9 cellular contexts compared by ENCODE assay signal in the genomic region with DNA sequence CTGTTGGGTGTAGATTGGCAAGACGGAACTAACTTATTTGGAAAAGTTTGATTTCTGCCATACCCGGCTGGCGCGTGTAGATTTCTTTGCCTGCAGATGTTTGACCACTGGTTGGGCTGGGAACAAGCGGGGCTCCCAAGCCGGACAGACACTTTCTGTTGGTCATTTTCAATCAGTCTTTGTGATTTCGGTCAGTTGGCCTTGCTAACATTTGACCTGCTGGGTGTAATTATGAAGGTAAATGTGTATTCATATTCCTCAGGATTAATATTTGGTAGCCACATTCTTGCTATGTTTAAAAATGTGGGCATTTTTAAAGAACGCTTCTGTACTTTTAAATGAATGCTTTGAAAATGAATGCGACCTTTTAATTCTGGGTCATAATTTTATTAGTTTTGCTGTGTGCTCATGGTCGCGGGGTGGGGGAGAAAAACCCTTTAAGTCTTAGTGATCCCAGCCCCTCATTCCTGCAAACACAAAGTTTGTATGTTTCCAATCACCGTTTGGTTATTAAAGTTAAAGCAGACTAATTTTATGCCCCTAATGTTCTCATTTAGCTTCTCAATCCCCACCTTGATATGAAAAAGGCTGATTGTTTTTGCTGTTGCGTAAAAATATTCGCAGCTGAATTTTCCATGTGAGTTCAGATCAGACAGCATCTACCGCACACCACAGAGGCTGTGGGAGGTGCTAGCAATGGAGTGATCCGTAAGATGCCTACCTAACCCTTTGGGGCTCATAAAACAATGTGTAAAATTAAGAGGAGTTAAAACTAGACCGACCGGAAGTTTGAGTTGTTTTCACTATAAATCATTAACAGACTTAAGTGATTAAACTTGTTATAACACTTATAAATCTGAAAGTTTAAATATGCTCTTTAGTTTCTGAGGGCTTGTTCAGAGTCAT. TPM values are rescaled to one million over a fixed set of nuclear protein-coding genes. Genes with fewer than 3 reads are reported as not detected.
DNase-seq lines count a peak whose midpoint lies in the region; ATAC-seq and TF ChIP-seq lines count a peak whose summit lies in the region.
"Had no signal": no experiment of that assay in that cellular context is flagged by ENCODE, and none has a peak within 500 bp of the region (broad histone marks: within the 10 kb centered on the region; RNA-seq: fewer than 3 reads in every experiment).

No MANE protein-coding gene starts in this region.

- no peak for ATAC-seq in GM18867 (IDR thresholded peaks at IDR 0.05; ENCODE audit: unreplicated experiment)
- ATAC-seq in HG02852 (IDR thresholded peaks at IDR 0.05; ENCODE audit: unreplicated experiment) = no peak

- H3K36me3 ChIP-seq in mesodermal cell (ENCODE audit: control insufficient read depth, insufficient read depth, low read length) = no peaks in the 10 kb centered on the region

- peak overlapping the region; percentile 9 to 53 for H3K4me3 ChIP-seq in cardiac fibroblast (replicated peaks in 1 of 2; ENCODE audit: low read depth in 2 of 2, low read length in 2 of 2)
- peak overlapping the region; percentile 50 for H3K4me3 ChIP-seq in mesodermal cell (ENCODE audit: extremely low read depth, insufficient read depth, low read length, poor library complexity, severe bottlenecking)

- H3K4me1 ChIP-seq in mesodermal cell (ENCODE audit: control insufficient read depth, insufficient read depth, low read length, poor library complexity, severe bottlenecking) = peaks cover 19% of the 10 kb centered on the region

- peak overlapping the region; percentile 81 for H3K27ac Mint-ChIP-seq in stimulated activated naive CD8-positive, alpha-beta T cell treated with anti-CD3 and anti-CD28 coated beads, Interleukin-15, Interleukin-2, amounts not matched to agents 100 ng/mL and 50 ng/mL, for 24 hours

- H3K27ac ChIP-seq in mesodermal cell (ENCODE audit: low read depth, low read length, severe bottlenecking) = no peak overlapping the region
- H3K27ac ChIP-seq: 22Rv1 had no signal

- no peaks in the 10 kb centered on the region for H3K9me3 Mint-ChIP-seq in stimulated activated naive CD8-positive, alpha-beta T cell treated with anti-CD3 and anti-CD28 coated beads, Interleukin-15, Interleukin-2, amounts not matched to agents 100 ng/mL and 50 ng/mL, for 24 hours

- H3K27me3 Mint-ChIP-seq in stimulated activated naive CD8-positive, alpha-beta T cell treated with anti-CD3 and anti-CD28 coated beads, Interleukin-15, Interleukin-2, amounts not matched to agents 100 ng/mL and 50 ng/mL, for 24 hours = peaks cover 6% of the 10 kb centered on the region

- H3K4me3 Mint-ChIP-seq in stimulated activated naive CD8-positive, alpha-beta T cell treated with anti-CD3 and anti-CD28 coated beads, Interleukin-15, Interleukin-2, amounts not matched to agents 100 ng/mL and 50 ng/mL, for 24 hours = peak overlapping the region; percentile 92

- H3K9me3 ChIP-seq in mesodermal cell (ENCODE audit: control insufficient read depth, low read length) = no peaks in the 10 kb centered on the region

- no peak for TF ChIP-seq CTCF in cardiac fibroblast (IDR thresholded peaks at IDR 0.05; ENCODE audit: low read depth, low read length)

- DNase-seq in DMS53 (lab: John Stamatoyannopoulos, UW) (peak; percentile 29), DMS53 treated with DMSO at 0.1 percent for 48 hours (lab: John Stamatoyannopoulos, UW; ENCODE audit: unreplicated experiment) (no peak), cardiac fibroblast (ENCODE audit: low read depth in 2 of 2) (no peak), NOMO-1 (lab: John Stamatoyannopoulos, UW; ENCODE audit: unreplicated experiment in 2 of 2) (no peak)

- H3K36me3 Mint-ChIP-seq in stimulated activated naive CD8-positive, alpha-beta T cell treated with anti-CD3 and anti-CD28 coated beads, Interleukin-15, Interleukin-2, amounts not matched to agents 100 ng/mL and 50 ng/mL, for 24 hours (ENCODE audit: low read depth) = no peaks in the 10 kb centered on the region

- H3K4me1 Mint-ChIP-seq in stimulated activated naive CD8-positive, alpha-beta T cell treated with anti-CD3 and anti-CD28 coated beads, Interleukin-15, Interleukin-2, amounts not matched to agents 100 ng/mL and 50 ng/mL, for 24 hours (ENCODE audit: low read depth) = peaks cover 78% of the 10 kb centered on the region

- 31 to 34% methylated on average over 10 to 13 of the region's 18 CpGs for WGBS in mesodermal cell (ENCODE audit: insufficient coverage in 2 of 2), 2 experiments

RNA-seq across cellular contexts. Expression of a gene that starts 1.5 kb away (rescaled TPM):
- polyA plus RNA-seq in mesodermal cell (2013, experiment 1 of 2) = 3.9 TPM
- 3.6 TPM for polyA plus RNA-seq in mesodermal cell (2013, experiment 2 of 2)
